9 cellular contexts compared by ENCODE assay signal in genomic region chr19:56748443-56748842, GRCh38.
DNase-seq lines count a peak whose midpoint lies in the region; ATAC-seq, FAIRE-seq and TF ChIP-seq lines count a peak whose summit lies in the region.
"Had no signal": no experiment of that assay in that cellular context is flagged by ENCODE, and none has a peak within 500 bp of the region (broad histone marks: within the 10 kb centered on the region; RNA-seq: fewer than 3 reads in every experiment).

No MANE protein-coding gene starts in this region.

- TF ChIP-seq CTCF in D721Med (IDR thresholded peaks at IDR 0.05; ENCODE audit: insufficient read depth, missing control alignments) (peak; percentile 85), chondrocyte (IDR thresholded peaks at IDR 0.05) (peak; percentile 25), mucosa of descending colon (IDR thresholded peaks at IDR 0.05) (no peak)

- no peaks in the 10 kb centered on the region for H3K27me3 Mint-ChIP-seq in chondrocyte (ENCODE audit: low read depth)

- no peaks in the 10 kb centered on the region for H3K36me3 Mint-ChIP-seq in chondrocyte (ENCODE audit: low read depth)

- no peak overlapping the region for H3K4me3 ChIP-seq in mucosa of descending colon
- no peak overlapping the region for H3K4me3 ChIP-seq in effector memory CD4-positive, alpha-beta T cell (ENCODE audit: insufficient read depth, low read depth, low read length, poor library complexity, severe bottlenecking)

- no peak for DNase-seq in D721Med (ENCODE audit: insufficient read length, low spot score)
- DNase-seq in M059J (ENCODE audit: low read depth) = peak; percentile 25
- DNase-seq in chondrocyte (ENCODE audit: low spot score) = no peak
- DNase-seq in midbrain (lab: John Stamatoyannopoulos, UW) = peak; percentile 61
- no peak for DNase-seq in mucosa of descending colon
- no peak for DNase-seq in effector memory CD4-positive, alpha-beta T cell
- DNase-seq: activated naive CD4-positive, alpha-beta T cell treated with Interleukin-2 at 50 U/mL for 16 hours had no signal

- H3K27ac ChIP-seq in effector memory CD4-positive, alpha-beta T cell (ENCODE audit: insufficient read depth, low read length, poor library complexity, severe bottlenecking) = no peak overlapping the region

- H3K4me3 Mint-ChIP-seq in chondrocyte (ENCODE audit: unreplicated experiment) = no peak overlapping the region

- FAIRE-seq in D721Med (lab: Jason Lieb, UNC) = no peak

- no peaks in the 10 kb centered on the region for H3K4me1 ChIP-seq in mucosa of descending colon (ENCODE audit: low read depth)
- no peaks in the 10 kb centered on the region for H3K4me1 ChIP-seq in effector memory CD4-positive, alpha-beta T cell (ENCODE audit: control insufficient read depth, insufficient read depth, low read length, poor library complexity, severe bottlenecking)

- peaks cover 69% of the 10 kb centered on the region for H3K9me3 ChIP-seq in mucosa of descending colon
- no peaks in the 10 kb centered on the region for H3K9me3 ChIP-seq in effector memory CD4-positive, alpha-beta T cell (ENCODE audit: control insufficient read depth, low read length)

- H3K9me3 Mint-ChIP-seq in chondrocyte (ENCODE audit: low read depth) = peaks cover 50% of the 10 kb centered on the region

- H3K36me3 ChIP-seq in mucosa of descending colon (ENCODE audit: low read depth) = no peaks in the 10 kb centered on the region
- no peaks in the 10 kb centered on the region for H3K36me3 ChIP-seq in effector memory CD4-positive, alpha-beta T cell (ENCODE audit: control insufficient read depth, insufficient read depth, low read length)

- no peak overlapping the region for H3K27ac Mint-ChIP-seq in chondrocyte (ENCODE audit: unreplicated experiment)

- H3K27me3 ChIP-seq in effector memory CD4-positive, alpha-beta T cell (replicated peaks; ENCODE audit: control insufficient read depth, insufficient read depth, low read length, poor library complexity, severe bottlenecking) = no peaks in the 10 kb centered on the region

- no peak for ATAC-seq in GM19395 (IDR thresholded peaks at IDR 0.05; ENCODE audit: unreplicated experiment)
- no peak for ATAC-seq in mucosa of descending colon
- ATAC-seq in HG02610 (IDR thresholded peaks at IDR 0.05; ENCODE audit: unreplicated experiment) = no peak

- intact Hi-C loops in mucosa of descending colon (cut with DNase I, micrococcal nuclease) = no loop called here

- no peaks in the 10 kb centered on the region for H3K4me1 Mint-ChIP-seq in chondrocyte (ENCODE audit: low read depth)

Comparison
In these comparisons a context has a peak if more than half of its experiments do, and no peak if none do; other contexts are left out.
1. DNase-seq: peak in M059J (single experiment) and midbrain (single experiment); none in D721Med (single experiment), chondrocyte (single experiment), mucosa of descending colon (0 of 3) and effector memory CD4-positive, alpha-beta T cell (0 of 3).